20 cellular contexts compared by ENCODE assay signal in genomic region chr5:28265877-28266276, GRCh38.
DNase-seq lines count a peak whose midpoint lies in the region; ATAC-seq and TF ChIP-seq lines count a peak whose summit lies in the region.
"Had no signal": no experiment of that assay in that cellular context is flagged by ENCODE, and none has a peak within 500 bp of the region (broad histone marks: within the 10 kb centered on the region; RNA-seq: fewer than 3 reads in every experiment).

No MANE protein-coding gene starts in this region.

- H3K27ac ChIP-seq in neuronal stem cell (replicated peaks; ENCODE audit: low read length) = no peak overlapping the region
- H3K27ac ChIP-seq in left ventricle myocardium inferior (replicated peaks) = no peak overlapping the region
- H3K27ac ChIP-seq: 22Rv1; A549; BLaER1 treated with 17β-estradiol and CSF1 and Interleukin-3, amounts not matched to agents 10 nM and 100 nM; C4-2B had no signal

- H3K9me3 Mint-ChIP-seq in WTC11 (peaks cover 13% of the 10 kb centered on the region), glutamatergic neuron (ENCODE audit: unreplicated experiment) (no peaks in the 10 kb centered on the region)
- peaks cover 17% of the 10 kb centered on the region for H3K9me3 Mint-ChIP-seq in activated CD4-positive, alpha-beta memory T cell treated with anti-CD3 and anti-CD28 coated beads for 36 hours

- H3K36me3 Mint-ChIP-seq in WTC11 (no peaks in the 10 kb centered on the region; the same call in 1 of the 2 replicates), glutamatergic neuron (ENCODE audit: unreplicated experiment) (no peaks in the 10 kb centered on the region)
- H3K36me3 Mint-ChIP-seq in activated CD4-positive, alpha-beta memory T cell treated with anti-CD3 and anti-CD28 coated beads for 36 hours = no peaks in the 10 kb centered on the region
- H3K36me3 Mint-ChIP-seq: CD8-positive, alpha-beta T cell had no signal

- CTCF ChIA-PET in WTC11 (lab: Charles Lee) = no interaction called here
- CTCF ChIA-PET in activated CD4-positive, alpha-beta memory T cell treated with anti-CD3 and anti-CD28 coated beads for 36 hours (lab: Charles Lee) = no interaction called here

- H3K4me1 ChIP-seq in neuronal stem cell (ENCODE audit: control insufficient read depth in 2 of 2, insufficient read depth in 1 of 2, low read depth in 1 of 2, low read length in 2 of 2) (no peaks in the 10 kb centered on the region), left ventricle myocardium inferior (no peaks in the 10 kb centered on the region)
- H3K4me1 ChIP-seq: A549; BLaER1 treated with 17β-estradiol and CSF1 and Interleukin-3, amounts not matched to agents 10 nM and 100 nM; Caco-2 had no signal

- H2BK12ac ChIP-seq in neuronal stem cell (ENCODE audit: low read length) = no peak overlapping the region

- intact Hi-C loops in left ventricle myocardium inferior (cut with micrococcal nuclease) = no loop called here
- intact Hi-C loops in activated CD4-positive, alpha-beta memory T cell treated with anti-CD3 and anti-CD28 coated beads for 36 hours (cut with micrococcal nuclease) = no loop called here

- WGBS in neuronal stem cell (ENCODE audit: extremely low coverage in 2 of 2, insufficient read length in 2 of 2, insufficient replicate concordance in 1 of 2), 2 donors = no CpG with 5 or more reads among the region's 2 CpGs

- H3K36me3 ChIP-seq in neuronal stem cell (replicated peaks in 1 of 2; ENCODE audit: control insufficient read depth in 2 of 2, insufficient read depth in 2 of 2, low read length in 2 of 2) (no peaks in the 10 kb centered on the region), left ventricle myocardium inferior (no peaks in the 10 kb centered on the region)
- H3K36me3 ChIP-seq: BLaER1 treated with 17β-estradiol and CSF1 and Interleukin-3, amounts not matched to agents 10 nM and 100 nM had no signal

- no peak overlapping the region for H2BK120ac ChIP-seq in neuronal stem cell (ENCODE audit: low read depth, low read length)

- H3K4me1 Mint-ChIP-seq in WTC11 = 0 out of 2 replicates have a peak, but pooled peaks cover 3% of the 10 kb centered on the region
- no peaks in the 10 kb centered on the region for H3K4me1 Mint-ChIP-seq in glutamatergic neuron (ENCODE audit: low read depth, unreplicated experiment)
- no peaks in the 10 kb centered on the region for H3K4me1 Mint-ChIP-seq in activated CD4-positive, alpha-beta memory T cell treated with anti-CD3 and anti-CD28 coated beads for 36 hours (ENCODE audit: low read depth)
- H3K4me1 Mint-ChIP-seq: B cell had no signal

- H3K4me3 Mint-ChIP-seq in WTC11 = no peak overlapping the region
- H3K4me3 Mint-ChIP-seq in glutamatergic neuron (ENCODE audit: unreplicated experiment) = no peak overlapping the region
- H3K4me3 Mint-ChIP-seq in activated CD4-positive, alpha-beta memory T cell treated with anti-CD3 and anti-CD28 coated beads for 36 hours = no peak overlapping the region
- H3K4me3 Mint-ChIP-seq: B cell; CD4-positive, alpha-beta T cell; CD8-positive, alpha-beta T cell had no signal

- no peaks in the 10 kb centered on the region for H3K9me3 ChIP-seq in neuronal stem cell (replicated peaks in 1 of 2; ENCODE audit: control insufficient read depth in 2 of 2, insufficient read depth in 1 of 2, low read depth in 1 of 2, low read length in 2 of 2)
- H3K9me3 ChIP-seq in left ventricle myocardium inferior (replicated peaks) = peaks cover 26% of the 10 kb centered on the region
- H3K9me3 ChIP-seq: A549; BLaER1 treated with 17β-estradiol and CSF1 and Interleukin-3, amounts not matched to agents 10 nM and 100 nM; Caco-2 had no signal

- no peak overlapping the region for H4K91ac ChIP-seq in neuronal stem cell (ENCODE audit: low read depth, low read length, poor library complexity)

- H2BK5ac ChIP-seq in neuronal stem cell (ENCODE audit: low read length) = no peak overlapping the region

- H2BK15ac ChIP-seq in neuronal stem cell (ENCODE audit: low read length) = no peak overlapping the region

- H3K4me3 ChIP-seq in neuronal stem cell (ENCODE audit: low read length in 2 of 2) (no peak overlapping the region), left ventricle myocardium inferior (no peak overlapping the region)
- H3K4me3 ChIP-seq: A549; BLaER1 treated with 17β-estradiol and CSF1 and Interleukin-3, amounts not matched to agents 10 nM and 100 nM; GM12878 had no signal

- no peak overlapping the region for H3K23ac ChIP-seq in neuronal stem cell (ENCODE audit: low read depth, low read length, poor library complexity)

- peak overlapping the region; percentile 56 for H2AFZ ChIP-seq in neuronal stem cell (ENCODE audit: low read length)

- H3K27ac Mint-ChIP-seq in WTC11 (no peak overlapping the region), glutamatergic neuron (ENCODE audit: unreplicated experiment) (no peak overlapping the region)
- H3K27ac Mint-ChIP-seq in activated CD4-positive, alpha-beta memory T cell treated with anti-CD3 and anti-CD28 coated beads for 36 hours = no peak overlapping the region
- H3K27ac Mint-ChIP-seq: B cell; CD4-positive, alpha-beta T cell; CD8-positive, alpha-beta T cell had no signal

- H3K9ac ChIP-seq in neuronal stem cell (ENCODE audit: low read depth, low read length, poor library complexity) = no peak overlapping the region
- H3K9ac ChIP-seq: BLaER1 treated with 17β-estradiol and CSF1 and Interleukin-3, amounts not matched to agents 10 nM and 100 nM had no signal

- TF ChIP-seq CTCF in WTC11 (IDR thresholded peaks at IDR 0.05) (no peak), left ventricle myocardium inferior (IDR thresholded peaks at IDR 0.05; ENCODE audit: borderline replicate concordance) (no peak), glutamatergic neuron (IDR thresholded peaks at IDR 0.05; ENCODE audit: partially characterized antibody, unreplicated experiment) (no peak)

- H2AK5ac ChIP-seq in neuronal stem cell (ENCODE audit: low read depth, low read length) = no peak overlapping the region

- POLR2A ChIA-PET in WTC11 (lab: Charles Lee) = no interaction called here
- POLR2A ChIA-PET in activated CD4-positive, alpha-beta memory T cell treated with anti-CD3 and anti-CD28 coated beads for 36 hours (lab: Charles Lee) = no interaction called here

- no peak overlapping the region for H3K4ac ChIP-seq in neuronal stem cell (ENCODE audit: low read length)

- H3K18ac ChIP-seq in neuronal stem cell (ENCODE audit: low read length) = no peak overlapping the region

- H3K27me3 ChIP-seq in neuronal stem cell (ENCODE audit: control insufficient read depth in 3 of 3, insufficient read depth in 3 of 3, low read depth in 1 of 3, low read length in 3 of 3) (no peaks in the 10 kb centered on the region), left ventricle myocardium inferior (ENCODE audit: low read depth) (no peaks in the 10 kb centered on the region)
- H3K27me3 ChIP-seq: BLaER1 treated with 17β-estradiol and CSF1 and Interleukin-3, amounts not matched to agents 10 nM and 100 nM had no signal

- no peak overlapping the region for H3K14ac ChIP-seq in neuronal stem cell (ENCODE audit: low read length)

- no peak overlapping the region for H4K8ac ChIP-seq in neuronal stem cell (ENCODE audit: low read depth, low read length)

- H3K27me3 Mint-ChIP-seq in WTC11 (ENCODE audit: low read depth) = no peaks in the 10 kb centered on the region
- H3K27me3 Mint-ChIP-seq in glutamatergic neuron (ENCODE audit: unreplicated experiment) = no peaks in the 10 kb centered on the region
- no peaks in the 10 kb centered on the region for H3K27me3 Mint-ChIP-seq in activated CD4-positive, alpha-beta memory T cell treated with anti-CD3 and anti-CD28 coated beads for 36 hours
- H3K27me3 Mint-ChIP-seq: B cell; CD4-positive, alpha-beta T cell had no signal

- ATAC-seq in WTC11 = peak; percentile 88
- ATAC-seq: A549; CD8-positive, alpha-beta T cell; GM12878 had no signal

- no peak overlapping the region for H3K4me2 ChIP-seq in neuronal stem cell (ENCODE audit: insufficient read depth, low read length, poor library complexity, severe bottlenecking)
- H3K4me2 ChIP-seq: A549; BLaER1 treated with 17β-estradiol and CSF1 and Interleukin-3, amounts not matched to agents 10 nM and 100 nM had no signal

- H3K79me1 ChIP-seq in neuronal stem cell (ENCODE audit: low read depth, low read length) = no peaks in the 10 kb centered on the region

- DNase-seq in ELF-1 (ENCODE audit: low read depth, low spot score) (peak; percentile 1), WTC11 (ENCODE audit: low spot score) (no peak), iPS-NIHi11 (ENCODE audit: low spot score) (peak; percentile 27), neuronal stem cell (ENCODE audit: low spot score) (no peak), left ventricle myocardium inferior (no peak), glutamatergic neuron (no peak)
- DNase-seq in activated CD4-positive, alpha-beta memory T cell treated with anti-CD3 and anti-CD28 coated beads for 36 hours = no peak
- DNase-seq: AML-193; Caco-2; Calu3; CD4-positive, alpha-beta T cell; CD8-positive, alpha-beta T cell; DMS79 treated with DMSO at 0.1 percent for 48 hours; GDM1 had no signal

TF ChIP-seq in WTC11, 78 proteins besides CTCF, POLR2A, EP300 and RAD21 (continues in another document):
- TF ChIP-seq PREB (CRISPR knock-in tag; IDR thresholded peaks at IDR 0.05; ENCODE audit: borderline replicate concordance) = no peak

Comparison
In these comparisons a context has a peak if more than half of its experiments do, and no peak if none do; other contexts are left out.
1. DNase-seq: peak in ELF-1 (single experiment) and iPS-NIHi11 (single experiment); none in WTC11 (single experiment), neuronal stem cell (single experiment), left ventricle myocardium inferior (single experiment), glutamatergic neuron (single experiment) and activated CD4-positive, alpha-beta memory T cell treated with anti-CD3 and anti-CD28 coated beads for 36 hours (single experiment).